22 cellular contexts compared by ENCODE assay signal in genomic region chr16:2371421-2371820, GRCh38.
"Had no signal": no experiment of that assay in that cellular context is flagged by ENCODE, and none has a peak within 500 bp of the region (broad histone marks: within the 10 kb centered on the region; RNA-seq: fewer than 3 reads in every experiment).

No MANE protein-coding gene starts in this region.

- H3K36me3 ChIP-seq: transverse colon, uterus had no signal

- DNase-seq: activated CD4-positive, alpha-beta T cell treated with anti-CD3 and anti-CD28 coated beads, Interleukin-2, amount 10 ng/mL, durations not matched to agents 24 days and 14 days; activated CD8-positive, alpha-beta memory T cell treated with anti-CD3 and anti-CD28 coated beads, Interleukin-2, amount 10 ng/mL, durations not matched to agents 7 days and 5 days; activated CD8-positive, alpha-beta T cell treated with anti-CD3 and anti-CD28 coated beads for 36 hours; activated gamma-delta T cell; activated naive CD4-positive, alpha-beta T cell treated with anti-CD3 and anti-CD28 coated beads, Interleukin-2, amount 50 U/mL, for 16 hours; activated naive CD8-positive, alpha-beta T cell treated with anti-CD3 and anti-CD28 coated beads, Interleukin-2, amount 50 U/mL, for 24 hours; activated T-cell treated with anti-CD3 and anti-CD28 coated beads for 4 hours; aorta; caudate nucleus; mucosa of descending colon; nucleus accumbens; stimulated activated CD4-positive, alpha-beta T cell treated with anti-CD3 and anti-CD28 coated beads, Interleukin-4, amount 100 ng/mL, for 4 hours; stimulated activated naive CD8-positive, alpha-beta T cell treated with anti-CD3 and anti-CD28 coated beads, Interleukin-15, amount 100 ng/mL, for 72 hours; transverse colon; uterus had no signal

- FAIRE-seq: colon, frontal cortex, islet of Langerhans had no signal

- H3K9me3 Mint-ChIP-seq: activated CD4-positive, alpha-beta T cell treated with anti-CD3 and anti-CD28 coated beads, Interleukin-2, amount 10 ng/mL, durations not matched to agents 24 days and 14 days; activated CD8-positive, alpha-beta T cell treated with anti-CD3 and anti-CD28 coated beads for 36 hours; activated naive CD8-positive, alpha-beta T cell treated with anti-CD3 and anti-CD28 coated beads, Interleukin-2, amount 50 U/mL, for 24 hours; activated T-helper 1 cell treated with anti-CD3 and anti-CD28 coated beads, Interleukin-12 subunit alpha, Interleukin-12 subunit beta, Interleukin-2, Interleukin-4 antibody, amounts not matched to agents 30 ng/mL and 10 ng/mL and 1 ng/mL, durations not matched to agents 14 hours and 24 hours and 36 hours; brain; stimulated activated naive CD8-positive, alpha-beta T cell treated with anti-CD3 and anti-CD28 coated beads, Interleukin-15, amount 100 ng/mL, for 72 hours had no signal

- H3K27me3 ChIP-seq: uterus had no signal

- H3K4me3 ChIP-seq: mucosa of descending colon, transverse colon, uterus had no signal

- H3K4me1 Mint-ChIP-seq: activated CD4-positive, alpha-beta T cell treated with anti-CD3 and anti-CD28 coated beads, Interleukin-2, amount 10 ng/mL, durations not matched to agents 24 days and 14 days; activated CD8-positive, alpha-beta memory T cell treated with anti-CD3 and anti-CD28 coated beads, Interleukin-2, amount 10 ng/mL, durations not matched to agents 7 days and 5 days; activated naive CD8-positive, alpha-beta T cell treated with anti-CD3 and anti-CD28 coated beads, Interleukin-2, amount 50 U/mL, for 24 hours; stimulated activated naive CD8-positive, alpha-beta T cell treated with anti-CD3 and anti-CD28 coated beads, Interleukin-15, amount 100 ng/mL, for 72 hours had no signal

- H3K27ac ChIP-seq: transverse colon, uterus had no signal

- H3K9me3 ChIP-seq: mucosa of descending colon, transverse colon, uterus had no signal

- H3K27ac Mint-ChIP-seq: activated CD4-positive, alpha-beta T cell treated with anti-CD3 and anti-CD28 coated beads, Interleukin-2, amount 10 ng/mL, durations not matched to agents 24 days and 14 days; activated CD8-positive, alpha-beta memory T cell treated with anti-CD3 and anti-CD28 coated beads, Interleukin-2, amount 10 ng/mL, durations not matched to agents 7 days and 5 days; activated CD8-positive, alpha-beta T cell treated with anti-CD3 and anti-CD28 coated beads for 36 hours; activated naive CD8-positive, alpha-beta T cell treated with anti-CD3 and anti-CD28 coated beads, Interleukin-2, amount 50 U/mL, for 24 hours; activated T-helper 1 cell treated with anti-CD3 and anti-CD28 coated beads, Interleukin-12 subunit alpha, Interleukin-12 subunit beta, Interleukin-2, Interleukin-4 antibody, amounts not matched to agents 30 ng/mL and 10 ng/mL and 1 ng/mL, durations not matched to agents 14 hours and 24 hours and 36 hours; brain; progenitor cell of endocrine pancreas; stimulated activated naive CD8-positive, alpha-beta T cell treated with anti-CD3 and anti-CD28 coated beads, Interleukin-15, amount 100 ng/mL, for 72 hours had no signal

- H3K4me3 Mint-ChIP-seq: activated CD4-positive, alpha-beta T cell treated with anti-CD3 and anti-CD28 coated beads, Interleukin-2, amount 10 ng/mL, durations not matched to agents 24 days and 14 days; activated CD8-positive, alpha-beta memory T cell treated with anti-CD3 and anti-CD28 coated beads, Interleukin-2, amount 10 ng/mL, durations not matched to agents 7 days and 5 days; activated CD8-positive, alpha-beta T cell treated with anti-CD3 and anti-CD28 coated beads for 36 hours; activated naive CD8-positive, alpha-beta T cell treated with anti-CD3 and anti-CD28 coated beads, Interleukin-2, amount 50 U/mL, for 24 hours; activated T-helper 1 cell treated with anti-CD3 and anti-CD28 coated beads, Interleukin-12 subunit alpha, Interleukin-12 subunit beta, Interleukin-2, Interleukin-4 antibody, amounts not matched to agents 30 ng/mL and 10 ng/mL and 1 ng/mL, durations not matched to agents 14 hours and 24 hours and 36 hours; brain; stimulated activated naive CD8-positive, alpha-beta T cell treated with anti-CD3 and anti-CD28 coated beads, Interleukin-15, amount 100 ng/mL, for 72 hours had no signal

- ATAC-seq: activated CD8-positive, alpha-beta memory T cell treated with anti-CD3 and anti-CD28 coated beads, Interleukin-2, amount 10 ng/mL, durations not matched to agents 7 days and 5 days; activated CD8-positive, alpha-beta T cell treated with anti-CD3 and anti-CD28 coated beads for 36 hours; activated naive CD8-positive, alpha-beta T cell treated with anti-CD3 and anti-CD28 coated beads, Interleukin-2, amount 50 U/mL, for 24 hours; mucosa of descending colon; SK-N-SH treated with all-trans-retinoic acid at 6 μM for 48 hours; stimulated activated naive CD8-positive, alpha-beta T cell treated with anti-CD3 and anti-CD28 coated beads, Interleukin-15, amount 100 ng/mL, for 72 hours had no signal

- H3K4me1 ChIP-seq: transverse colon, uterus had no signal

- H3K36me3 Mint-ChIP-seq: activated CD8-positive, alpha-beta memory T cell treated with anti-CD3 and anti-CD28 coated beads, Interleukin-2, amount 10 ng/mL, durations not matched to agents 7 days and 5 days; brain had no signal
